ENCODE assay signal across 8 cellular contexts in genomic region chr20:59518881-59519706, GRCh38.
DNase-seq lines count a peak whose midpoint lies in the region; ATAC-seq and TF ChIP-seq lines count a peak whose summit lies in the region.

No MANE protein-coding gene starts in this region.

- H3K27me3 ChIP-seq in MM.1S (replicated peaks; ENCODE audit: insufficient read depth, low read length), result peaks cover 74% of the 10 kb centered on the region
- peaks cover 6% of the 10 kb centered on the region; the same call in 1 of the 2 replicates for H3K27me3 ChIP-seq in SJCRH30
- peaks cover 12% of the 10 kb centered on the region for H3K27me3 ChIP-seq in colonic mucosa
- peaks cover 3 to 4% of the 10 kb centered on the region in 2 donors for H3K27me3 ChIP-seq in right lobe of liver
- H3K27me3 ChIP-seq in tibial nerve, result peaks cover 0 to 23% of the 10 kb centered on the region in 2 donors

- no peak overlapping the region for H2AFZ ChIP-seq in MM.1S (ENCODE audit: low read length)

- H3K4me2 ChIP-seq in MM.1S (ENCODE audit: low read depth, low read length), result no peak overlapping the region

- H3F3A ChIP-seq in MM.1S (ENCODE audit: insufficient read depth, low read length), result no peaks in the 10 kb centered on the region

- H3K4me1 ChIP-seq in MM.1S (ENCODE audit: low read length) (no peaks in the 10 kb centered on the region), SJCRH30 (no peaks in the 10 kb centered on the region), colonic mucosa (no peaks in the 10 kb centered on the region), right lobe of liver (no peaks in the 10 kb centered on the region), tibial nerve (no peaks in the 10 kb centered on the region)

- TF ChIP-seq POLR2A in right lobe of liver (IDR thresholded peaks at IDR 0.05) (no peak), tibial nerve (IDR thresholded peaks at IDR 0.05) (no peak)

- WGBS in right lobe of liver (ENCODE audit: insufficient coverage, low coverage, low lambda C conversion rate, missing lambda C conversion rate), result 20% methylated on average over 2 of the region's 3 CpGs
- 48 to 52% methylated on average over 3 of the region's 3 CpGs for WGBS in tibial nerve, 2 donors

- no peak overlapping the region for H3K9ac ChIP-seq in MM.1S (ENCODE audit: low read length)
- no peak overlapping the region for H3K9ac ChIP-seq in colonic mucosa (ENCODE audit: low read depth in 2 of 2, low read length in 2 of 2)

- intact Hi-C loops in colonic mucosa (cut with DNase I) (no loop called here), right lobe of liver (cut with DNase I) (no loop called here)

- no peaks in the 10 kb centered on the region for H3K79me2 ChIP-seq in MM.1S (ENCODE audit: low read length)

- peak; percentile 66 for TF ChIP-seq CTCF in GM20000 (IDR thresholded peaks at IDR 0.05; ENCODE audit: extremely low read depth, missing control alignments)
- peak; percentile 80 for TF ChIP-seq CTCF in MM.1S (IDR thresholded peaks at IDR 0.05; ENCODE audit: low read length)
- peak; percentile 84 for TF ChIP-seq CTCF in colonic mucosa (IDR thresholded peaks at IDR 0.05)
- peak; percentile 58 to 88 (median 84) for TF ChIP-seq CTCF in right lobe of liver (IDR thresholded peaks at IDR 0.05)
- peak; percentile 41 to 87 (median 72) for TF ChIP-seq CTCF in tibial nerve (IDR thresholded peaks at IDR 0.05)

- H3K9me2 ChIP-seq in MM.1S (replicated peaks; ENCODE audit: insufficient read depth, low read length), result no peaks in the 10 kb centered on the region

- H3K4me3 ChIP-seq in MM.1S (ENCODE audit: low read length) (no peak overlapping the region), SJCRH30 (no peak overlapping the region), colonic mucosa (no peak overlapping the region), right lobe of liver (no peak overlapping the region), tibial nerve (no peak overlapping the region)

- peak; percentile 80 to 90 (median 84) for ATAC-seq in right lobe of liver
- no peak for ATAC-seq in HG03139 (IDR thresholded peaks at IDR 0.05; ENCODE audit: unreplicated experiment)

- H3K36me3 ChIP-seq in MM.1S (replicated peaks; ENCODE audit: insufficient read depth, low read length) (no peaks in the 10 kb centered on the region), SJCRH30 (no peaks in the 10 kb centered on the region), colonic mucosa (no peaks in the 10 kb centered on the region), right lobe of liver (no peaks in the 10 kb centered on the region), tibial nerve (no peaks in the 10 kb centered on the region)

- TF ChIP-seq EP300 in tibial nerve (IDR thresholded peaks at IDR 0.05), result no peak

- no peak overlapping the region for H3K27ac ChIP-seq in MM.1S (ENCODE audit: low read length)
- H3K27ac ChIP-seq in SJCRH30, result no peak overlapping the region
- no peak overlapping the region for H3K27ac ChIP-seq in colonic mucosa
- H3K27ac ChIP-seq in right lobe of liver, result no peak overlapping the region
- H3K27ac ChIP-seq in tibial nerve, result no peak overlapping the region

- no peaks in the 10 kb centered on the region for H4K20me1 ChIP-seq in MM.1S (ENCODE audit: insufficient read depth, low read length)

- no peaks in the 10 kb centered on the region for H3K9me3 ChIP-seq in MM.1S (replicated peaks; ENCODE audit: insufficient read depth, low read length)
- no peaks in the 10 kb centered on the region for H3K9me3 ChIP-seq in SJCRH30 (replicated peaks)
- H3K9me3 ChIP-seq in colonic mucosa, result no peaks in the 10 kb centered on the region
- no peaks in the 10 kb centered on the region for H3K9me3 ChIP-seq in right lobe of liver
- H3K9me3 ChIP-seq in tibial nerve, result no peaks in the 10 kb centered on the region

- DNase-seq in DMS114 treated with DMSO at 0.1 percent for 48 hours (lab: John Stamatoyannopoulos, UW; ENCODE audit: unreplicated experiment), result peak; percentile 46
- peak; percentile 80 for DNase-seq in GM20000 (ENCODE audit: low spot score)
- DNase-seq in MM.1S, result peak; percentile 60
- DNase-seq in SJCRH30, result peak; percentile 58 to 84
- peak; percentile 31 for DNase-seq in colonic mucosa
- no peak for DNase-seq in right lobe of liver
- DNase-seq in tibial nerve (ENCODE audit: low spot score in 2 of 2), result no peak

Comparison
In these comparisons a context has a peak if more than half of its experiments do, and no peak if none do; other contexts are left out.
1. DNase-seq: peak in DMS114 treated with DMSO at 0.1 percent for 48 hours (single experiment), GM20000 (single experiment), MM.1S (single experiment), SJCRH30 (2 of 2) and colonic mucosa (single experiment); none in right lobe of liver (0 of 3) and tibial nerve (0 of 2).
2. Peak in every context shown above with its lines, with median percentiles within 50 percentile points of each other: CTCF ChIP-seq.